15 cellular contexts compared by ENCODE assay signal in genomic region chr2:8238521-8239230, GRCh38.
DNase-seq lines count a peak whose midpoint lies in the region; ATAC-seq and TF ChIP-seq lines count a peak whose summit lies in the region.
"Had no signal": no experiment of that assay in that cellular context is flagged by ENCODE, and none has a peak within 500 bp of the region (broad histone marks: within the 10 kb centered on the region; RNA-seq: fewer than 3 reads in every experiment).

No MANE protein-coding gene starts in this region.

- no peaks in the 10 kb centered on the region for H3K36me3 ChIP-seq in DND-41 (ENCODE audit: insufficient read depth, low read length)
- peaks cover 1% of the 10 kb centered on the region; the same call in 1 of the 2 replicates for H3K36me3 ChIP-seq in Karpas-422 (ENCODE audit: insufficient read depth, low read length)
- H3K36me3 ChIP-seq in right lobe of liver = no peaks in the 10 kb centered on the region
- H3K36me3 ChIP-seq: left lung had no signal

- H3K79me2 ChIP-seq in DND-41 (ENCODE audit: insufficient read depth, low read length) (no peaks in the 10 kb centered on the region), Karpas-422 (ENCODE audit: low read length) (no peaks in the 10 kb centered on the region)

- 14% methylated on average over 8 of the region's 8 CpGs for whole genome bisulfite sequencing in right lobe of liver (ENCODE audit: insufficient coverage, low coverage, low lambda C conversion rate, missing lambda C conversion rate)

- no peak overlapping the region for H3K9ac ChIP-seq in DND-41 (ENCODE audit: low read depth, low read length)
- H3K9ac ChIP-seq in Karpas-422 (ENCODE audit: low read length) = no peak overlapping the region

- no peaks in the 10 kb centered on the region for H3K27me3 ChIP-seq in DND-41 (ENCODE audit: insufficient read depth, low read length, poor library complexity)
- H3K27me3 ChIP-seq in Karpas-422 (ENCODE audit: low read length) = no peaks in the 10 kb centered on the region
- H3K27me3 ChIP-seq in right lobe of liver = no peaks in the 10 kb centered on the region
- H3K27me3 ChIP-seq: left lung had no signal

- H3K9me3 ChIP-seq in DND-41 (ENCODE audit: insufficient read depth, low read length, severe bottlenecking) = peaks cover 1% of the 10 kb centered on the region
- peaks cover 2% of the 10 kb centered on the region; the same call in 1 of the 2 replicates for H3K9me3 ChIP-seq in Karpas-422 (ENCODE audit: low read length)
- H3K9me3 ChIP-seq in right lobe of liver = no peaks in the 10 kb centered on the region

- H3K4me2 ChIP-seq in DND-41 (ENCODE audit: insufficient read depth, low read length) (no peak overlapping the region), Karpas-422 (ENCODE audit: low read depth, low read length, poor library complexity, severe bottlenecking) (no peak overlapping the region)

- H3K4me1 ChIP-seq in DND-41 (ENCODE audit: insufficient read depth, low read length) (no peaks in the 10 kb centered on the region), Karpas-422 (ENCODE audit: low read length) (peaks cover 83% of the 10 kb centered on the region), right lobe of liver (peaks cover 0 to 45% (median 11%) of the 10 kb centered on the region in 4 donors)

- H3K27ac ChIP-seq in DND-41 (ENCODE audit: low read length) (no peak overlapping the region), Karpas-422 (ENCODE audit: low read length) (no peak overlapping the region), caudate nucleus (ENCODE audit: low read depth, low read length) (peak overlapping the region; percentile 24), right lobe of liver (peak overlapping the region; percentile 40 to 82 (median 61))
- H3K27ac ChIP-seq: left lung had no signal

- H2AFZ ChIP-seq in DND-41 (ENCODE audit: low read depth, low read length) (no peak overlapping the region), Karpas-422 (ENCODE audit: low read length) (0 out of 2 replicates have a peak overlapping the region, but pooled peaks have one; percentile 27)

- H3K4me3 ChIP-seq in DND-41 (ENCODE audit: low read depth in 1 of 2, low read length in 2 of 2) = no peak overlapping the region
- no peak overlapping the region for H3K4me3 ChIP-seq in Karpas-422 (ENCODE audit: low read length)
- H3K4me3 ChIP-seq in right lobe of liver = no peak overlapping the region
- H3K4me3 ChIP-seq: left lung had no signal

- TF ChIP-seq CTCF in DND-41 (IDR thresholded peaks at IDR 0.05; ENCODE audit: borderline replicate concordance, extremely low read depth, low read length, poor library complexity, severe bottlenecking) (no peak), right lobe of liver (IDR thresholded peaks at IDR 0.05) (no peak)

- DNase-seq in DND-41 (peak; percentile 39), Karpas-422 (no peak), caudate nucleus (lab: John Stamatoyannopoulos, UW) (no peak), right lobe of liver (no peak), foreskin melanocyte (no peak), COLO668 (lab: John Stamatoyannopoulos, UW; ENCODE audit: unreplicated experiment) (no peak), COR-L47 (lab: John Stamatoyannopoulos, UW) (no peak)
- DNase-seq: activated CD4-positive, alpha-beta T cell treated with anti-CD3 and anti-CD28 coated beads for 1 hour; DMS53; left lung; naive B cell; NCI-H1048; substantia nigra; T-helper 17 cell had no signal

- H3K9me2 ChIP-seq in Karpas-422 (replicated peaks; ENCODE audit: insufficient read depth, low read length) = no peaks in the 10 kb centered on the region

- peak; percentile 54; the same call in 2 of the 3 replicates for ATAC-seq in DND-41 (ENCODE audit: insufficient read depth, low read depth)
- ATAC-seq in right lobe of liver = peak; percentile 38 to 58 (median 44)
- no peak for ATAC-seq in HG02885 (IDR thresholded peaks at IDR 0.05; ENCODE audit: poor library complexity, unreplicated experiment)
- ATAC-seq: left lung had no signal

- TF ChIP-seq POLR2A in right lobe of liver (IDR thresholded peaks at IDR 0.05) = no peak

- intact Hi-C loops in right lobe of liver (cut with DNase I) = no loop called here

- no peaks in the 10 kb centered on the region for H4K20me1 ChIP-seq in DND-41 (ENCODE audit: insufficient read depth, low read length)
- no peaks in the 10 kb centered on the region for H4K20me1 ChIP-seq in Karpas-422 (ENCODE audit: insufficient read depth, low read depth, low read length)

Comparison
In these comparisons a context has a peak if more than half of its experiments do, and no peak if none do; other contexts are left out.
1. H3K27ac ChIP-seq: peak in caudate nucleus (single experiment) and right lobe of liver (3 of 3); none in DND-41 (single experiment) and Karpas-422 (single experiment).